8 cellular contexts compared by ENCODE assay signal in genomic region chr21:22941779-22942178, GRCh38.
"Had no signal": no experiment of that assay in that cellular context is flagged by ENCODE, and none has a peak within 500 bp of the region (broad histone marks: within the 10 kb centered on the region; RNA-seq: fewer than 3 reads in every experiment).

No MANE protein-coding gene starts in this region.

- ATAC-seq: GM12878 had no signal

- DNase-seq: GDM1, GF-D8 had no signal

- FAIRE-seq: G401.6, GM12878, GM12891, GM12892, GM18507, GM19239 had no signal

- H3K4me3 ChIP-seq: GM12878 had no signal
